ENCODE assay signal across 8 cellular contexts in genomic region chr5:179549973-179550510, GRCh38. TPM values are rescaled to one million over a fixed set of nuclear protein-coding genes. Genes with fewer than 3 reads are reported as not detected.
A peak's percentile ranks its signal among the peaks of the same experiment; 100 is the strongest.
DNase-seq lines count a peak whose midpoint lies in the region; ATAC-seq and TF ChIP-seq lines count a peak whose summit lies in the region.

No MANE protein-coding gene starts in this region.

- DNase-seq in GM10248 (ENCODE audit: extremely low spot score), result peak; percentile 71
- DNase-seq in GM23248, result peak; percentile 79
- no peak for DNase-seq in MM.1S
- peak; percentile 25 for DNase-seq in activated CD8-positive, alpha-beta memory T cell treated with anti-CD3 and anti-CD28 coated beads, Interleukin-2, amount 50 U/mL, for 1 hour (ENCODE audit: extremely low read depth)
- DNase-seq in fibroblast of peridontal ligament (ENCODE audit: extremely low read depth), result peak; percentile 64
- DNase-seq in omental fat pad (ENCODE audit: low spot score), result no peak
- DNase-seq in COLO829 (ENCODE audit: low spot score), result no peak
- no peak for DNase-seq in NCI-H226

- TF ChIP-seq CTCF in GM10248 (IDR thresholded peaks at IDR 0.05; ENCODE audit: control extremely low read depth, extremely low read depth, low read depth, missing control alignments) (no peak), MM.1S (IDR thresholded peaks at IDR 0.05; ENCODE audit: low read length) (no peak), omental fat pad (IDR thresholded peaks at IDR 0.05) (no peak)

- POLR2A ChIA-PET in GM10248 (lab: Yijun Ruan, JAX), result interaction anchor here (1.2 to 2.5 kb wide), 2 partner anchors 10 to 74 kb away, joined by 8 to 11 read pairs; partner anchors contain the start of gene HNRNPH1

- peak overlapping the region; percentile 89 for H3K4me2 ChIP-seq in GM23248 (ENCODE audit: unreplicated experiment)
- peak overlapping the region; percentile 57; the same call in 1 of the 2 replicates for H3K4me2 ChIP-seq in MM.1S (ENCODE audit: low read depth, low read length)

- H3K9me2 ChIP-seq in GM23248 (ENCODE audit: insufficient read depth) (no peaks in the 10 kb centered on the region), MM.1S (replicated peaks; ENCODE audit: insufficient read depth, low read length) (no peaks in the 10 kb centered on the region)

- CTCF ChIA-PET in GM10248 (lab: Yijun Ruan, JAX), result interaction anchor here (1.1 kb wide), 1 partner anchor 31 kb away, joined by 3 read pairs; no protein-coding TSS in a partner anchor

- peaks cover 40% of the 10 kb centered on the region for H3K79me2 ChIP-seq in GM23248 (ENCODE audit: insufficient read depth)
- peaks cover 40% of the 10 kb centered on the region for H3K79me2 ChIP-seq in MM.1S (ENCODE audit: low read length)

- H3F3A ChIP-seq in GM23248 (ENCODE audit: insufficient read depth), result peaks cover 14% of the 10 kb centered on the region; the same call in 1 of the 2 replicates
- 0 out of 2 replicates have a peak, but pooled peaks cover under 1% of the 10 kb centered on the region for H3F3A ChIP-seq in MM.1S (ENCODE audit: insufficient read depth, low read length)

- peak overlapping the region; percentile 85 for H3K27ac ChIP-seq in GM23248
- H3K27ac ChIP-seq in MM.1S (ENCODE audit: low read length), result peak overlapping the region; percentile 57

- H4K20me1 ChIP-seq in GM23248 (ENCODE audit: insufficient read depth), result no peaks in the 10 kb centered on the region
- H4K20me1 ChIP-seq in MM.1S (ENCODE audit: insufficient read depth, low read length), result no peaks in the 10 kb centered on the region

- in situ Hi-C loops in GM23248 (cut with MboI), result no loop called here

- peak overlapping the region; percentile 97 for H3K4me3 ChIP-seq in GM23248
- H3K4me3 ChIP-seq in MM.1S (ENCODE audit: low read length), result peak overlapping the region; percentile 70

- H3K27me3 ChIP-seq in GM23248 (replicated peaks; ENCODE audit: insufficient read depth) (no peaks in the 10 kb centered on the region), MM.1S (replicated peaks; ENCODE audit: insufficient read depth, low read length) (no peaks in the 10 kb centered on the region)

- peaks cover 15% of the 10 kb centered on the region for H3K4me1 ChIP-seq in GM23248 (ENCODE audit: insufficient read depth)
- peaks cover 3% of the 10 kb centered on the region; the same call in 1 of the 2 replicates for H3K4me1 ChIP-seq in MM.1S (ENCODE audit: low read length)

- H3K9me3 ChIP-seq in GM23248 (ENCODE audit: low read depth), result no peaks in the 10 kb centered on the region
- no peaks in the 10 kb centered on the region for H3K9me3 ChIP-seq in MM.1S (replicated peaks; ENCODE audit: insufficient read depth, low read length)

- H3K9ac ChIP-seq in GM23248 (peak overlapping the region; percentile 90), MM.1S (ENCODE audit: low read length) (peak overlapping the region; percentile 74; the same call in 1 of the 2 replicates)

- H2AFZ ChIP-seq in GM23248 (peak overlapping the region; percentile 95), MM.1S (ENCODE audit: low read length) (peak overlapping the region; percentile 59)

- H3K36me3 ChIP-seq in GM23248 (ENCODE audit: low read depth) (no peaks in the 10 kb centered on the region), MM.1S (replicated peaks; ENCODE audit: insufficient read depth, low read length) (no peaks in the 10 kb centered on the region)

- 2 to 4% methylated on average over 23 to 25 of the region's 26 CpGs for WGBS in GM23248 (ENCODE audit: low coverage in 1 of 2, low lambda C conversion rate in 2 of 2, missing lambda C conversion rate in 2 of 2), 2 experiments

- peak; percentile 17 for ATAC-seq in omental fat pad (ENCODE audit: low FRiP score)

RNA-seq across cellular contexts. Expression of gene RUFY1, which starts 0.3 kb away (rescaled TPM):
- 41.9 and 48.3 TPM in 2 replicates for total RNA-seq in GM23248 (2014; rRNA removed; shearing (Covaris generic))
- 27.2 and 29.5 TPM in 2 replicates for polyA plus RNA-seq in GM23248 (2016; fragmentation: Nextera tagmentation; extraction: Ambion mirVana)
- 10 to 100 TPM; 39.7 to 62.2 (median 47.9) TPM for total RNA-seq in omental fat pad

Comparison
In these comparisons a context has a peak if more than half of its experiments do, and no peak if none do; other contexts are left out.
1. DNase-seq: peak in GM10248 (single experiment), GM23248 (single experiment), activated CD8-positive, alpha-beta memory T cell treated with anti-CD3 and anti-CD28 coated beads, Interleukin-2, amount 50 U/mL, for 1 hour (single experiment) and fibroblast of peridontal ligament (single experiment); none in MM.1S (single experiment), omental fat pad (single experiment), COLO829 (single experiment) and NCI-H226 (single experiment).